12 cellular contexts compared by ENCODE assay signal in the genomic region with DNA sequence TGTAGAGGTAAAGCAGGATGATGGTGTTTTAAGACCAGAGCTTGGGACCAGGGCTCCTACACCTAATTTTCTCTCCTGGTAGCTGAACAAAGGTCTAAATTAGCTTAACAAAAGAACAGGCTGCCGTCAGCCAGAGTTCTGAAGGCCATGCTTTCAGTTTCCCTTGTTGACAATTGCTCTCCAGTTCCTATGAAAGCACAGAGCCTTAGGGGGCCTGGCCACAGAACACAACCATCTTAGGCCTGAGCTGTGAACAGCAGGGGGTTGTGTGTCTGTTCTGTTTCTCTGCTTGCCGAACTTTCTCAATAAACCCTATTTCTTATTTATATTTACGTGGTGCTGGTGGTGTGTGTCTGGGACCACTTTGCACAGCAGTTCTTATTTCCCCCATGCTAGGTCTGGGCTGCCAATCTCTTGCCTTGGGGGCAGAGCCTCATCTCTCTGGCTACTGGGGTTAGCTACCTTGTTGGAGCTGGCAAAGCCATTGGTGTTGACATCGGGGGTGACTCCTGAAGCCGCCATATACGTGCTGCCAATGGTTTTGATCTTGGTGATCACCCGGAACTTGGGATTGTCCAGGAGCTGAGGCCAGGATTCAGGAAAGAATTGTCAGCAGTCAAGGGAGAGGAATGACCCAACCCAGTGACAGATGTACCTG. TPM values are rescaled to one million over a fixed set of nuclear protein-coding genes. Genes with fewer than 3 reads are reported as not detected.
DNase-seq lines count a peak whose midpoint lies in the region; ATAC-seq lines count a peak whose summit lies in the region.
"Had no signal": no experiment of that assay in that cellular context is flagged by ENCODE, and none has a peak within 500 bp of the region (broad histone marks: within the 10 kb centered on the region; RNA-seq: fewer than 3 reads in every experiment).

No MANE protein-coding gene starts in this region.

- in situ Hi-C loops in SK-MEL-5 (cut with HindIII; ENCODE audit: low pct_unique_long_range_greater_than_20kb, low sequenced_read_pairs): no loop called here

- H3K27ac Mint-ChIP-seq in stimulated activated effector memory CD8-positive, alpha-beta T cell treated with anti-CD3 and anti-CD28 coated beads, Interleukin-12 subunit alpha, Interleukin-12 subunit beta, amount 100 ng/mL, for 72 hours: peak overlapping the region; percentile 61
- H3K27ac Mint-ChIP-seq: stimulated activated naive B cell treated with anti-CD40 and anti-IgM and Interleukin-4, amounts not matched to agents 10 μg/mL and 1 μg/mL and 100 μg/mL, for 72 hours had no signal

- H3K36me3 Mint-ChIP-seq in stimulated activated effector memory CD8-positive, alpha-beta T cell treated with anti-CD3 and anti-CD28 coated beads, Interleukin-12 subunit alpha, Interleukin-12 subunit beta, amount 100 ng/mL, for 72 hours: peaks cover 92% of the 10 kb centered on the region

- DNase-seq in activated T-cell treated with anti-CD3 and anti-CD28 coated beads, Interleukin-2, amount 50 U/mL, for 48 hours: peak; percentile 17 to 19
- no peak for DNase-seq in activated T-cell treated with anti-CD3 and anti-CD28 coated beads for 4 hours
- peak; percentile 35 for DNase-seq in SK-MEL-5 (ENCODE audit: low read depth, low spot score)
- DNase-seq in foreskin melanocyte: peak; percentile 51
- DNase-seq in stimulated activated effector memory CD8-positive, alpha-beta T cell treated with anti-CD3 and anti-CD28 coated beads, Interleukin-12 subunit alpha, Interleukin-12 subunit beta, amount 100 ng/mL, for 72 hours (ENCODE audit: low spot score in 2 of 2): no peak
- no peak for DNase-seq in GOT3 (lab: John Stamatoyannopoulos, UW)
- DNase-seq: glutamatergic neuron; NCI-H510A treated with DMSO at 0.1 percent for 48 hours; RPMI8226; stimulated activated naive B cell treated with anti-CD40 and anti-IgM and Interleukin-4, amounts not matched to agents 10 μg/mL and 1 μg/mL and 100 μg/mL, for 72 hours had no signal

- no peaks in the 10 kb centered on the region for H3K9me3 Mint-ChIP-seq in stimulated activated effector memory CD8-positive, alpha-beta T cell treated with anti-CD3 and anti-CD28 coated beads, Interleukin-12 subunit alpha, Interleukin-12 subunit beta, amount 100 ng/mL, for 72 hours

- no peak overlapping the region for H3K4me3 Mint-ChIP-seq in stimulated activated effector memory CD8-positive, alpha-beta T cell treated with anti-CD3 and anti-CD28 coated beads, Interleukin-12 subunit alpha, Interleukin-12 subunit beta, amount 100 ng/mL, for 72 hours
- H3K4me3 Mint-ChIP-seq: stimulated activated naive B cell treated with anti-CD40 and anti-IgM and Interleukin-4, amounts not matched to agents 10 μg/mL and 1 μg/mL and 100 μg/mL, for 72 hours had no signal

- H3K4me1 Mint-ChIP-seq in stimulated activated effector memory CD8-positive, alpha-beta T cell treated with anti-CD3 and anti-CD28 coated beads, Interleukin-12 subunit alpha, Interleukin-12 subunit beta, amount 100 ng/mL, for 72 hours: peaks cover 18% of the 10 kb centered on the region

- ATAC-seq in stimulated activated effector memory CD8-positive, alpha-beta T cell treated with anti-CD3 and anti-CD28 coated beads, Interleukin-12 subunit alpha, Interleukin-12 subunit beta, amount 100 ng/mL, for 72 hours: no peak
- ATAC-seq in HG03045 (IDR thresholded peaks at IDR 0.05; ENCODE audit: unreplicated experiment): no peak
- ATAC-seq in GM19397 (IDR thresholded peaks at IDR 0.05; ENCODE audit: unreplicated experiment): no peak
- ATAC-seq: stimulated activated naive B cell treated with anti-CD40 and anti-IgM and Interleukin-4, amounts not matched to agents 10 μg/mL and 1 μg/mL and 100 μg/mL, for 72 hours had no signal

RNA-seq across cellular contexts. Expression of gene CENPO, which starts 29.0 kb away (rescaled TPM):
- total RNA-seq in SK-MEL-5 (2014; rRNA removed; shearing (Covaris generic)): 20.5 and 24.5 TPM in 2 replicates
- 18.7 and 23.6 TPM in 2 replicates for polyA plus RNA-seq in SK-MEL-5 (2015; cell fraction: cytosol; rRNA removed)
- 46.6 and 55.6 TPM in 2 replicates for polyA plus RNA-seq in SK-MEL-5 (2015; cell fraction: nucleus; rRNA removed)

RNA-seq across cellular contexts. Expression of gene PTRHD1, which starts 29.0 kb away (rescaled TPM):
- 57.6 and 61.2 TPM in 2 replicates for total RNA-seq in SK-MEL-5 (2014; rRNA removed; shearing (Covaris generic))
- 40.4 and 64.3 TPM in 2 replicates for polyA plus RNA-seq in SK-MEL-5 (2015; cell fraction: cytosol; rRNA removed)
- polyA plus RNA-seq in SK-MEL-5 (2015; cell fraction: nucleus; rRNA removed): 5.5 and 11.6 TPM in 2 replicates

Comparison
In these comparisons a context has a peak if more than half of its experiments do, and no peak if none do; other contexts are left out.
1. DNase-seq: peak in activated T-cell treated with anti-CD3 and anti-CD28 coated beads, Interleukin-2, amount 50 U/mL, for 48 hours (2 of 2), SK-MEL-5 (single experiment) and foreskin melanocyte (single experiment); none in activated T-cell treated with anti-CD3 and anti-CD28 coated beads for 4 hours (single experiment), stimulated activated effector memory CD8-positive, alpha-beta T cell treated with anti-CD3 and anti-CD28 coated beads, Interleukin-12 subunit alpha, Interleukin-12 subunit beta, amount 100 ng/mL, for 72 hours (0 of 2) and GOT3 (single experiment).